Comparison of ENCODE assay signal across 8 cellular contexts in the genomic region with DNA sequence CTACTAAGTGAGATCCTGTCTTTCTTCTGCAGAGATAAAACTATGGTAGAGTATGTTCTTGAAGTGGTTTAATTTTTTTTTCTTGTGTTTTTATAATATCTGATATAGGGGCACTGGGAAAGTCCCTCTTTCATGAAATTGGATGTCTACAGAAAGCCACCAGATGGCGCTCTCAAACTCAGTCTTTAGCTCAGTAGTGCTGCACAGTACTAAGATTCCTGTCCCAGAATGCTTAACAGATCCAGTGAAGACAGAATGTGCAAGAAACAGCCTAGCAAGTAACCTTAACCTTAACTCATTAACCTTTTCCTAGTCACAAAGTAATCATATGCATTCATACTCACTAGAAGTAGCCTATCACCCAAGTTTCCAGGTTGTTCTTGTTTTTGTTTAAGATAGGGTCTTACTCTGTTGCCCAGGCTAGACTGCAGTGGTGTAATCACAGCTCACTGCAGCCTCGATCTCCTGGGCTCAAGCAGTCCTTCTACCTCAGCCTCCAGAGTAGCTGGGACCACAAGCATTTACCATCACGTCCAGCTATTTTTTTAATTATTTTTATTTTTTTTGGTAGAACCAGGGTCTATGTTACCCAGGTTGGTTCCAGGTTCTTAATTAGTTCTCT.
DNase-seq lines count a peak whose midpoint lies in the region; ATAC-seq and TF ChIP-seq lines count a peak whose summit lies in the region.

No MANE protein-coding gene starts in this region.

- DNase-seq in GM04503 (ENCODE audit: low read depth) (peak; percentile 27), NCI-H226 (peak; percentile 43), cardiac fibroblast (ENCODE audit: low read depth in 2 of 2) (peak; percentile 87 to 88), kidney tubule cell (ENCODE audit: low spot score) (peak; percentile 72)
- DNase-seq in activated CD4-positive, CD25-positive, alpha-beta regulatory T cell (lab: John Stamatoyannopoulos, UW): peak; percentile 22 to 39 (median 30)
- peak; percentile 42 to 54 for DNase-seq in stimulated activated CD4-positive, alpha-beta T cell treated with anti-CD3 and anti-CD28 coated beads, Interleukin-4, amount 100 ng/mL, for 48 hours (ENCODE audit: low read depth in 2 of 2)

- H3K4me3 ChIP-seq in cardiac fibroblast (replicated peaks in 1 of 2; ENCODE audit: low read depth in 2 of 2, low read length in 2 of 2): no peak overlapping the region

- peak; percentile 73 for TF ChIP-seq CTCF in cardiac fibroblast (IDR thresholded peaks at IDR 0.05; ENCODE audit: low read depth, low read length)

- ATAC-seq in HG02938 (IDR thresholded peaks at IDR 0.05; ENCODE audit: unreplicated experiment) (peak; percentile 77), HG02970 (IDR thresholded peaks at IDR 0.05; ENCODE audit: low FRiP score, unreplicated experiment) (no peak)

Comparison
In these comparisons a context has a peak if more than half of its experiments do, and no peak if none do; other contexts are left out.
1. DNase-seq: peak in every context shown above with its lines; median percentile 88 in cardiac fibroblast; 72 in kidney tubule cell; 48 in stimulated activated CD4-positive, alpha-beta T cell treated with anti-CD3 and anti-CD28 coated beads, Interleukin-4, amount 100 ng/mL, for 48 hours; 43 in NCI-H226; 30 in activated CD4-positive, CD25-positive, alpha-beta regulatory T cell; 27 in GM04503.